21 cellular contexts compared by ENCODE assay signal in the genomic region with DNA sequence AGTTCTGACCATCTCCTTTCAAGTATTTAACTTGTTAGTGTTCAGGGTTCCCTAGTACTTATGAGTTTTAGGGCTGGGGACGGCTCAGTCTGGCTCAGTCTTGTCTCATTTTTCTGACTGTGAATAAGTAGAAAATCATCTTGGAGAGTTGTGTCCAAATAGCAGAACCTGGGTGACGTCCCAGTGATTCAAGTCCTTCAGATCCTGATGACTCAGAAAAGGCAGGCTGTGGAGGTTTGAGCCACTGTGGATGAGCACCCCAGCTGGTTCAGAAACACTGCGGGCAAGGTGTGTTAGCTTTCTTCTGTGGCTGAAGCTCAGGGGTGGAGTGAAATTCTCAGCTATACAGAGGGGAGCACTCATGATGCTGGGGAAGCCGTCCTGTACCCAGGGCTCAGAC.
DNase-seq lines count a peak whose midpoint lies in the region; ATAC-seq, FAIRE-seq and TF ChIP-seq lines count a peak whose summit lies in the region.
"Had no signal": no experiment of that assay in that cellular context is flagged by ENCODE, and none has a peak within 500 bp of the region (broad histone marks: within the 10 kb centered on the region; RNA-seq: fewer than 3 reads in every experiment).

No MANE protein-coding gene starts in this region.

- H3K27ac Mint-ChIP-seq in stimulated activated memory B cell treated with anti-CD40 and anti-IgM and Interleukin-4, amounts not matched to agents 10 μg/mL and 1 μg/mL and 100 μg/mL, for 72 hours = no peak overlapping the region
- H3K27ac Mint-ChIP-seq: activated naive CD4-positive, alpha-beta T cell treated with anti-CD3 and anti-CD28 coated beads for 36 hours; T-cell had no signal

- CTCF ChIA-PET in SK-N-SH (lab: Yijun Ruan, JAX) = interaction anchor here (1.0 kb wide), 1 partner anchor 32 kb away, joined by 3 read pairs; no protein-coding TSS in a partner anchor

- TF ChIP-seq CTCF in SK-N-SH (IDR thresholded peaks at IDR 0.05) (no peak), fibroblast of lung (conservative IDR thresholded peaks at IDR 0.05 in 1 of 2, IDR thresholded peaks at IDR 0.05 in 1 of 2; ENCODE audit: low read depth in 1 of 2, low read length in 2 of 2) (no peak)

- H2AFZ ChIP-seq in SK-N-SH (ENCODE audit: low read depth) (no peak overlapping the region), fibroblast of lung (ENCODE audit: low read length) (no peak overlapping the region)

- TF ChIP-seq RAD21 in SK-N-SH (IDR thresholded peaks at IDR 0.05; ENCODE audit: low read length) = no peak

- no peaks in the 10 kb centered on the region for H3F3A ChIP-seq in SK-N-SH (replicated peaks; ENCODE audit: insufficient read depth)

- H3K79me2 ChIP-seq in SK-N-SH (ENCODE audit: insufficient read depth) = no peaks in the 10 kb centered on the region
- H3K79me2 ChIP-seq in fibroblast of lung (ENCODE audit: control insufficient read depth, insufficient read depth, low read length) = no peaks in the 10 kb centered on the region

- no peak overlapping the region for H3K4me2 ChIP-seq in SK-N-SH
- H3K4me2 ChIP-seq in fibroblast of lung (ENCODE audit: extremely low read depth, insufficient read depth, low read length) = no peak overlapping the region

- H3K9me2 ChIP-seq in SK-N-SH = peaks cover 3% of the 10 kb centered on the region; the same call in 1 of the 2 replicates

- no peak for TF ChIP-seq POLR2A in GM12891 (IDR thresholded peaks at IDR 0.05; ENCODE audit: low read depth, low read length)

- no peaks in the 10 kb centered on the region for H3K9me3 Mint-ChIP-seq in stimulated activated memory B cell treated with anti-CD40 and anti-IgM and Interleukin-4, amounts not matched to agents 10 μg/mL and 1 μg/mL and 100 μg/mL, for 72 hours
- H3K9me3 Mint-ChIP-seq: activated naive CD4-positive, alpha-beta T cell treated with anti-CD3 and anti-CD28 coated beads for 36 hours; T-cell had no signal

- intact Hi-C loops in left colon (cut with DNase I, micrococcal nuclease) = no loop called here

- H3K36me3 ChIP-seq in SK-N-SH (replicated peaks in 1 of 2; ENCODE audit: control insufficient read depth in 1 of 2, insufficient read depth in 2 of 2, low read length in 1 of 2) (no peaks in the 10 kb centered on the region), fibroblast of lung (ENCODE audit: control insufficient read depth, insufficient read depth, low read length) (no peaks in the 10 kb centered on the region)
- H3K36me3 ChIP-seq: colonic mucosa, gastrocnemius medialis, Peyer's patch had no signal

- no peak for FAIRE-seq in GM12891 (lab: Jason Lieb, UNC)
- FAIRE-seq: endometrium, H1 had no signal

- H3K27me3 Mint-ChIP-seq in stimulated activated memory B cell treated with anti-CD40 and anti-IgM and Interleukin-4, amounts not matched to agents 10 μg/mL and 1 μg/mL and 100 μg/mL, for 72 hours = no peaks in the 10 kb centered on the region

- no peak overlapping the region for H3K27ac ChIP-seq in SK-N-SH (ENCODE audit: low read depth in 2 of 2, low read length in 1 of 2)
- H3K27ac ChIP-seq in fibroblast of lung (ENCODE audit: insufficient read depth, low read length) = no peak overlapping the region
- H3K27ac ChIP-seq: colonic mucosa, gastrocnemius medialis, Peyer's patch had no signal

- POLR2A ChIA-PET in SK-N-SH (lab: Yijun Ruan, JAX) = no interaction called here

- H3K27me3 ChIP-seq in SK-N-SH (ENCODE audit: insufficient read depth) = no peaks in the 10 kb centered on the region
- H3K27me3 ChIP-seq in fibroblast of lung (ENCODE audit: control insufficient read depth, insufficient read depth, low read length) = no peaks in the 10 kb centered on the region
- H3K27me3 ChIP-seq: colonic mucosa, gastrocnemius medialis, Peyer's patch had no signal

- no peak for DNase-seq in SK-N-SH
- peak; percentile 44 for DNase-seq in RPMI7951 (ENCODE audit: low read depth)
- peak; percentile 11 to 89 for DNase-seq in fibroblast of lung (ENCODE audit: low read depth in 2 of 2)
- DNase-seq in GM12891 (ENCODE audit: insufficient read length, low spot score) = no peak
- no peak for DNase-seq in left colon
- DNase-seq in SW480 (ENCODE audit: low spot score) = no peak
- DNase-seq: 8988T; activated CD4-positive, alpha-beta T cell treated with anti-CD3 and anti-CD28 coated beads, Interleukin-2, amount 50 U/mL, for 48 hours; activated naive CD4-positive, alpha-beta T cell treated with anti-CD3 and anti-CD28 coated beads for 36 hours; activated T-cell treated with anti-CD3 and anti-CD28 coated beads, Interleukin-2, amount 50 U/mL, for 1 hour; aorta; colonic mucosa; DMS79; gastrocnemius medialis; KBM-7; Peyer's patch; T-cell had no signal

- WGBS in SK-N-SH (ENCODE audit: low lambda C conversion rate) = 22% methylated on average over 4 of the region's 4 CpGs

- H3K9ac ChIP-seq in SK-N-SH = no peak overlapping the region
- H3K9ac ChIP-seq in fibroblast of lung (ENCODE audit: insufficient read depth, low read length) = no peak overlapping the region

- no peak for TF ChIP-seq EP300 in SK-N-SH (IDR thresholded peaks at IDR 0.05; ENCODE audit: borderline replicate concordance in 1 of 2, low read depth in 1 of 2, low read length in 1 of 2)

- H3K4me3 Mint-ChIP-seq in stimulated activated memory B cell treated with anti-CD40 and anti-IgM and Interleukin-4, amounts not matched to agents 10 μg/mL and 1 μg/mL and 100 μg/mL, for 72 hours = no peak overlapping the region
- H3K4me3 Mint-ChIP-seq: activated naive CD4-positive, alpha-beta T cell treated with anti-CD3 and anti-CD28 coated beads for 36 hours; T-cell had no signal

- H4K20me1 ChIP-seq in SK-N-SH (ENCODE audit: insufficient read depth) (no peaks in the 10 kb centered on the region), fibroblast of lung (ENCODE audit: control insufficient read depth, extremely low read depth, insufficient read depth, low read length) (no peaks in the 10 kb centered on the region)

- no peak for ATAC-seq in SK-N-SH treated with all-trans-retinoic acid at 6 μM for 48 hours
- ATAC-seq in left colon = no peak
- ATAC-seq in stimulated activated memory B cell treated with anti-CD40 and anti-IgM and Interleukin-4, amounts not matched to agents 10 μg/mL and 1 μg/mL and 100 μg/mL, for 72 hours = no peak
- ATAC-seq: gastrocnemius medialis, T-cell had no signal

- H3K9me3 ChIP-seq in SK-N-SH (no peaks in the 10 kb centered on the region), fibroblast of lung (ENCODE audit: control insufficient read depth, insufficient read depth, low read depth, low read length) (no peaks in the 10 kb centered on the region)
- H3K9me3 ChIP-seq: colonic mucosa, gastrocnemius medialis, Peyer's patch had no signal

- no peak overlapping the region for H3K4me3 ChIP-seq in SK-N-SH (ENCODE audit: low read depth in 2 of 2, low read length in 1 of 2)
- no peak overlapping the region for H3K4me3 ChIP-seq in fibroblast of lung (replicated peaks in 1 of 4; ENCODE audit: control extremely low read depth in 1 of 4, insufficient read depth in 1 of 4, low read depth in 3 of 4, low read length in 4 of 4)
- H3K4me3 ChIP-seq: colonic mucosa, gastrocnemius medialis, Peyer's patch had no signal

- no peaks in the 10 kb centered on the region for H3K36me3 Mint-ChIP-seq in stimulated activated memory B cell treated with anti-CD40 and anti-IgM and Interleukin-4, amounts not matched to agents 10 μg/mL and 1 μg/mL and 100 μg/mL, for 72 hours
- H3K36me3 Mint-ChIP-seq: T-cell had no signal

- H3K4me1 Mint-ChIP-seq in stimulated activated memory B cell treated with anti-CD40 and anti-IgM and Interleukin-4, amounts not matched to agents 10 μg/mL and 1 μg/mL and 100 μg/mL, for 72 hours = peaks cover 7% of the 10 kb centered on the region

- no peaks in the 10 kb centered on the region for H3K4me1 ChIP-seq in SK-N-SH (ENCODE audit: control insufficient read depth in 1 of 2, insufficient read depth in 2 of 2, low read depth in 1 of 2, low read length in 1 of 2)
- H3K4me1 ChIP-seq in fibroblast of lung (ENCODE audit: control insufficient read depth, extremely low read depth, insufficient read depth, low read length) = no peaks in the 10 kb centered on the region
- H3K4me1 ChIP-seq: colonic mucosa, gastrocnemius medialis, Peyer's patch had no signal

TF ChIP-seq in SK-N-SH, 30 proteins besides CTCF, POLR2A, EP300 and RAD21:
- TF ChIP-seq RXRA (IDR thresholded peaks at IDR 0.05; ENCODE audit: borderline replicate concordance, low read depth) = no peak
- TF ChIP-seq FOSL2 (IDR thresholded peaks at IDR 0.05; ENCODE audit: borderline replicate concordance, low read depth) = peak; percentile 48; the same call in 1 of the 2 replicates

TF ChIP-seq in SK-N-SH treated with all-trans-retinoic acid at 6 μM for 48 hours, 23 proteins besides CTCF, POLR2A, EP300 and RAD21 (continues in another document):
- TF ChIP-seq ESRRG (CRISPR knock-in tag; IDR thresholded peaks at IDR 0.05) = no peak
- TF ChIP-seq, protein P1, sequence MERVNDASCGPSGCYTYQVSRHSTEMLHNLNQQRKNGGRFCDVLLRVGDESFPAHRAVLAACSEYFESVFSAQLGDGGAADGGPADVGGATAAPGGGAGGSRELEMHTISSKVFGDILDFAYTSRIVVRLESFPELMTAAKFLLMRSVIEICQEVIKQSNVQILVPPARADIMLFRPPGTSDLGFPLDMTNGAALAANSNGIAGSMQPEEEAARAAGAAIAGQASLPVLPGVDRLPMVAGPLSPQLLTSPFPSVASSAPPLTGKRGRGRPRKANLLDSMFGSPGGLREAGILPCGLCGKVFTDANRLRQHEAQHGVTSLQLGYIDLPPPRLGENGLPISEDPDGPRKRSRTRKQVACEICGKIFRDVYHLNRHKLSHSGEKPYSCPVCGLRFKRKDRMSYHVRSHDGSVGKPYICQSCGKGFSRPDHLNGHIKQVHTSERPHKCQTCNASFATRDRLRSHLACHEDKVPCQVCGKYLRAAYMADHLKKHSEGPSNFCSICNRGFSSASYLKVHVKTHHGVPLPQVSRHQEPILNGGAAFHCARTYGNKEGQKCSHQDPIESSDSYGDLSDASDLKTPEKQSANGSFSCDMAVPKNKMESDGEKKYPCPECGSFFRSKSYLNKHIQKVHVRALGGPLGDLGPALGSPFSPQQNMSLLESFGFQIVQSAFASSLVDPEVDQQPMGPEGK (CRISPR knock-in tag; IDR thresholded peaks at IDR 0.05; ENCODE audit: borderline replicate concordance) = no peak

TF ChIP-seq in GM12891, 5 proteins besides CTCF, POLR2A, EP300 and RAD21:
- TF ChIP-seq SPI1 (IDR thresholded peaks at IDR 0.05; ENCODE audit: low read depth, low read length) = no peak
- no peak for TF ChIP-seq PAX5 (IDR thresholded peaks at IDR 0.05; ENCODE audit: insufficient read depth, low read length, severe bottlenecking)
- TF ChIP-seq POLR2AphosphoS5 (IDR thresholded peaks at IDR 0.05; ENCODE audit: low read depth, low read length) = no peak
- TF ChIP-seq TAF1 (IDR thresholded peaks at IDR 0.05; ENCODE audit: low read depth, low read length) = no peak
- no peak for TF ChIP-seq POU2F2 (IDR thresholded peaks at IDR 0.05; ENCODE audit: low read depth, low read length)
TF ChIP-seq in GM12891: peak in this region for 0.

Comparison
In these comparisons a context has a peak if more than half of its experiments do, and no peak if none do; other contexts are left out.
1. DNase-seq: peak in RPMI7951 (single experiment) and fibroblast of lung (2 of 2); none in SK-N-SH (single experiment), GM12891 (single experiment), left colon (0 of 2) and SW480 (single experiment).